Comparison of ENCODE assay signal across 8 cellular contexts in genomic region chr1:33460947-33461629, GRCh38. TPM values are rescaled to one million over a fixed set of nuclear protein-coding genes. Genes with fewer than 3 reads are reported as not detected.
DNase-seq lines count a peak whose midpoint lies in the region; ATAC-seq, FAIRE-seq and TF ChIP-seq lines count a peak whose summit lies in the region.

No MANE protein-coding gene starts in this region.

- H3K9me1 ChIP-seq in K562 (ENCODE audit: control insufficient read depth, insufficient read depth, low read length), result no peaks in the 10 kb centered on the region

- H3K27ac Mint-ChIP-seq in activated CD8-positive, alpha-beta T cell treated with anti-CD3 and anti-CD28 coated beads for 36 hours, result no peak overlapping the region

- TF ChIP-seq POLR2A in K562 (conservative IDR thresholded peaks at IDR 0.05) (no peak), sigmoid colon (IDR thresholded peaks at IDR 0.05) (no peak)

- no peak overlapping the region for H3K4me3 Mint-ChIP-seq in activated CD8-positive, alpha-beta T cell treated with anti-CD3 and anti-CD28 coated beads for 36 hours

- TF ChIP-seq CTCF in K562 (IDR thresholded peaks at IDR 0.05 in 2 of 3, conservative IDR thresholded peaks at IDR 0.05 in 1 of 3; ENCODE audit: insufficient read depth in 2 of 3, low read depth in 1 of 3, low read length in 3 of 3), result no peak
- no peak for TF ChIP-seq CTCF in sigmoid colon (IDR thresholded peaks at IDR 0.05)
- TF ChIP-seq CTCF in activated CD8-positive, alpha-beta T cell treated with anti-CD3 and anti-CD28 coated beads for 36 hours (IDR thresholded peaks at IDR 0.05), result no peak

- POLR2A ChIA-PET in K562 (lab: Yijun Ruan, JAX), result interaction anchor here (1.3 kb wide), 1 partner anchor 11 kb away, joined by 3 read pairs; no protein-coding TSS in a partner anchor
- POLR2A ChIA-PET in activated CD8-positive, alpha-beta T cell treated with anti-CD3 and anti-CD28 coated beads for 36 hours (lab: Charles Lee), result no interaction called here

- H3K9ac ChIP-seq in K562 (ENCODE audit: insufficient read depth in 1 of 2, low read depth in 2 of 2, low read length in 2 of 2), result no peak overlapping the region

- BruUV-seq in K562 (replicated peaks; lab: Mats Ljungman, UMichigan), result no TSS peak

- no peak for TF ChIP-seq EP300 in K562 (IDR thresholded peaks at IDR 0.05; ENCODE audit: low read length)
- TF ChIP-seq EP300 in sigmoid colon (IDR thresholded peaks at IDR 0.05), result no peak

- CTCF ChIA-PET in K562 (lab: Yijun Ruan, JAX; ENCODE audit: low intra/inter-chr PET ratio), result no interaction called here
- CTCF ChIA-PET in activated CD8-positive, alpha-beta T cell treated with anti-CD3 and anti-CD28 coated beads for 36 hours (lab: Charles Lee), result interaction anchor here (1.6 kb wide), 1 partner anchor 11 kb away, joined by 7 read pairs; the partner anchor contains the start of gene ZSCAN20

- DNase-seq in K562 (ENCODE audit: extremely low read depth in 1 of 4, low spot score in 3 of 4) (no peak), sigmoid colon (peak; percentile 77), EL (no peak), HCEC 1CT (no peak)
- no peak for DNase-seq in activated CD8-positive, alpha-beta T cell treated with anti-CD3 and anti-CD28 coated beads for 36 hours
- no peak for DNase-seq in stimulated activated CD4-positive, alpha-beta T cell treated with anti-CD3 and anti-CD28 coated beads, Interleukin-4, amount 100 ng/mL, for 1 hour

- ATAC-seq in GM19035 (IDR thresholded peaks at IDR 0.05; ENCODE audit: unreplicated experiment) (peak; percentile 69), HG03103 (IDR thresholded peaks at IDR 0.05; ENCODE audit: low read depth, unreplicated experiment) (peak; percentile 62), K562 (no peak)
- ATAC-seq in activated CD8-positive, alpha-beta T cell treated with anti-CD3 and anti-CD28 coated beads for 36 hours, result no peak

- FAIRE-seq in K562 (lab: Jason Lieb, UNC), result no peak

- no peaks in the 10 kb centered on the region for H3K36me3 ChIP-seq in K562 (ENCODE audit: control insufficient read depth, insufficient read depth, low read length)
- H3K36me3 ChIP-seq in sigmoid colon, result no peaks in the 10 kb centered on the region

- H3K4me3 ChIP-seq in K562 (no peak overlapping the region), sigmoid colon (no peak overlapping the region)

- H3K27me3 Mint-ChIP-seq in activated CD8-positive, alpha-beta T cell treated with anti-CD3 and anti-CD28 coated beads for 36 hours, result peaks cover 2% of the 10 kb centered on the region

- H3K36me3 Mint-ChIP-seq in activated CD8-positive, alpha-beta T cell treated with anti-CD3 and anti-CD28 coated beads for 36 hours (ENCODE audit: low read depth), result no peaks in the 10 kb centered on the region

- in situ Hi-C loops in K562 (cut with MboI), result no loop called here

- H3K27ac ChIP-seq in K562 (ENCODE audit: extremely low read depth, low read depth, low read length), result no peak overlapping the region
- peak overlapping the region; percentile 71 to 91 (median 81) for H3K27ac ChIP-seq in sigmoid colon

- no peaks in the 10 kb centered on the region for H3K79me2 ChIP-seq in K562 (ENCODE audit: control insufficient read depth, insufficient read depth, low read length)

- no peaks in the 10 kb centered on the region for H3K4me1 Mint-ChIP-seq in activated CD8-positive, alpha-beta T cell treated with anti-CD3 and anti-CD28 coated beads for 36 hours (ENCODE audit: low read depth)

- H3K9me3 ChIP-seq in K562 (replicated peaks; ENCODE audit: control insufficient read depth, insufficient read depth, low read depth, low read length), result no peaks in the 10 kb centered on the region
- H3K9me3 ChIP-seq in sigmoid colon, result no peaks in the 10 kb centered on the region

- no peak overlapping the region for H2AFZ ChIP-seq in K562 (ENCODE audit: low read depth, low read length)

- WGBS in K562 (ENCODE audit: insufficient coverage, low coverage, missing lambda C conversion rate), result 0% methylated on average over 4 of the region's 4 CpGs
- WGBS in sigmoid colon, 2 donors, result 52 to 83% methylated on average over 4 of the region's 4 CpGs

- H3K27me3 ChIP-seq in K562 (ENCODE audit: control insufficient read depth in 2 of 2, insufficient read depth in 2 of 2, low read length in 2 of 2), result peaks cover 10 to 28% of the 10 kb centered on the region in 2 experiments; a peak in 4 of 5 replicates
- H3K27me3 ChIP-seq in sigmoid colon, result no peaks in the 10 kb centered on the region

- no peak overlapping the region for H3K4me2 ChIP-seq in K562 (ENCODE audit: insufficient read depth, low read length)

- no peak for TF ChIP-seq RAD21 in K562 (CRISPR knock-in tag; conservative IDR thresholded peaks at IDR 0.05 in 1 of 2, IDR thresholded peaks at IDR 0.05 in 1 of 2)

- intact Hi-C loops in K562 (cut with micrococcal nuclease), result no loop called here
- intact Hi-C loops in sigmoid colon (cut with DNase I), result loop anchor here (10.0 kb wide), 1 partner anchor 236 kb away; no protein-coding TSS in a partner anchor
- intact Hi-C loops in activated CD8-positive, alpha-beta T cell treated with anti-CD3 and anti-CD28 coated beads for 36 hours (cut with micrococcal nuclease), result no loop called here

- H3K9me3 Mint-ChIP-seq in activated CD8-positive, alpha-beta T cell treated with anti-CD3 and anti-CD28 coated beads for 36 hours, result no peaks in the 10 kb centered on the region

- H4K20me1 ChIP-seq in K562 (replicated peaks; ENCODE audit: control insufficient read depth, insufficient read depth, low read length), result no peaks in the 10 kb centered on the region; the same call in 1 of the 2 replicates

- H3K4me1 ChIP-seq in K562 (replicated peaks in 1 of 2; ENCODE audit: control insufficient read depth in 2 of 2, insufficient read depth in 2 of 2, low read length in 2 of 2) (peaks cover 0 to 3% of the 10 kb centered on the region in 2 experiments; a peak in 1 of 5 replicates), sigmoid colon (peaks cover 0 to 68% (median 53%) of the 10 kb centered on the region in 4 donors)

RNA-seq across cellular contexts. Expression of gene ZSCAN20, which starts 11.4 kb away (rescaled TPM):
- 3.8 and 4.1 TPM in 2 replicates for total RNA-seq in K562 (2011; cell fraction: chromatin; rRNA removed; ENCODE audit: low replicate concordance)
- 2.5 and 4.3 TPM in 2 replicates for total RNA-seq in K562 (2011; cell fraction: nucleolus; rRNA removed)
- 2.8 and 2.9 TPM in 2 replicates for total RNA-seq in K562 (2011; cell fraction: nucleoplasm; rRNA removed)
- 2.2 and 2.5 TPM in 2 replicates for total RNA-seq in K562 (2014; rRNA removed)
- total RNA-seq in K562 (2014; rRNA removed; fragmentation: Illumina TruSeq; extraction: Trizol), result 2.8 and 3.0 TPM in 2 replicates
- 3.3 and 3.6 TPM in 2 replicates for total RNA-seq in K562 (2015; rRNA removed; fragmentation: Illumina TruSeq; extraction: Trizol)
- 2.5 and 2.6 TPM in 2 replicates for total RNA-seq in K562 (2021)
- 0.80 and 1.7 TPM in 2 replicates for polyA plus RNA-seq in K562 (2011; rRNA removed)
- polyA plus RNA-seq in K562 (2011; cell fraction: cytosol; rRNA removed), result 0.38 and 0.75 TPM in 2 replicates
- 1.0 and 1.9 TPM in 2 replicates for polyA plus RNA-seq in K562 (2011; cell fraction: nucleus; rRNA removed)
- 1.8 and 1.9 TPM in 2 replicates for polyA plus RNA-seq in K562 (2012)
- polyA plus RNA-seq in K562 (2014; fragmentation: Illumina TruSeq; extraction: Trizol), result 2.0 TPM in 2 replicates
- polyA plus RNA-seq in K562 (2014; fragmentation: Nextera tagmentation; extraction: Ambion mirVana), result under 1 TPM; 0.36 to 0.58 TPM
- 1.4 and 1.8 TPM in 2 replicates for polyA plus RNA-seq in K562 (2014; rRNA removed)
- 1.4 and 2.5 TPM in 2 replicates for polyA minus RNA-seq in K562 (2011; rRNA and poly(A)+ RNA removed)
- polyA minus RNA-seq in K562 (2011; cell fraction: cytosol; rRNA and poly(A)+ RNA removed), result 0.76 and 1.6 TPM in 2 replicates
- polyA minus RNA-seq in K562 (2011; cell fraction: nucleus; rRNA and poly(A)+ RNA removed), result 2.4 and 2.6 TPM in 2 replicates
- 1 to 10 TPM; 5.8 to 8.2 (median 6.8) TPM for total RNA-seq in sigmoid colon
- polyA plus RNA-seq in sigmoid colon, result 1 to 10 TPM in 2 of 3 donors, under 1 TPM in 1; 0.69 to 2.1 (median 1.8) TPM
- total RNA-seq in activated CD8-positive, alpha-beta T cell treated with anti-CD3 and anti-CD28 coated beads for 36 hours, result 1 to 10 TPM; 2.6 to 3.2 TPM

RNA-seq across cellular contexts. Expression of gene PHC2, which starts 30.2 kb away (rescaled TPM):
- 6.6 and 20.6 TPM in 2 replicates for total RNA-seq in K562 (2011; cell fraction: chromatin; rRNA removed; ENCODE audit: low replicate concordance)
- 11.1 and 17.3 TPM in 2 replicates for total RNA-seq in K562 (2011; cell fraction: nucleolus; rRNA removed)
- 12.2 and 18.6 TPM in 2 replicates for total RNA-seq in K562 (2011; cell fraction: nucleoplasm; rRNA removed)
- 43.5 and 57.7 TPM in 2 replicates for total RNA-seq in K562 (2014; rRNA removed)
- 27.0 and 29.9 TPM in 2 replicates for total RNA-seq in K562 (2014; rRNA removed; fragmentation: Illumina TruSeq; extraction: Trizol)
- 31.4 and 31.8 TPM in 2 replicates for total RNA-seq in K562 (2015; rRNA removed; fragmentation: Illumina TruSeq; extraction: Trizol)
- 59.9 and 67.6 TPM in 2 replicates for total RNA-seq in K562 (2021)
- 32.4 and 34.6 TPM in 2 replicates for polyA plus RNA-seq in K562 (2011; rRNA removed)
- 40.6 and 53.4 TPM in 2 replicates for polyA plus RNA-seq in K562 (2011; cell fraction: cytosol; rRNA removed)
- 34.0 and 43.0 TPM in 2 replicates for polyA plus RNA-seq in K562 (2011; cell fraction: nucleus; rRNA removed)
- 38.4 and 62.6 TPM in 2 replicates for polyA plus RNA-seq in K562 (2012)
- polyA plus RNA-seq in K562 (2014; fragmentation: Illumina TruSeq; extraction: Trizol), result 57.1 and 63.1 TPM in 2 replicates
- 1 to 10 TPM; 3.1 to 5.8 TPM for polyA plus RNA-seq in K562 (2014; fragmentation: Nextera tagmentation; extraction: Ambion mirVana)
- 41.5 and 44.1 TPM in 2 replicates for polyA plus RNA-seq in K562 (2014; rRNA removed)
- 14.3 and 16.3 TPM in 2 replicates for polyA minus RNA-seq in K562 (2011; rRNA and poly(A)+ RNA removed)
- polyA minus RNA-seq in K562 (2011; cell fraction: cytosol; rRNA and poly(A)+ RNA removed), result 23.4 and 24.0 TPM in 2 replicates
- polyA minus RNA-seq in K562 (2011; cell fraction: nucleus; rRNA and poly(A)+ RNA removed), result 11.0 and 13.1 TPM in 2 replicates
- total RNA-seq in sigmoid colon, result 100 to 1,000 TPM in 3 of 4 donors, 10 to 100 TPM in 1; 96.3 to 199 (median 124) TPM
- 10 to 100 TPM; 56.2 to 96.3 (median 76.3) TPM for polyA plus RNA-seq in sigmoid colon
- 10 to 100 TPM; 26.0 to 28.0 TPM for total RNA-seq in activated CD8-positive, alpha-beta T cell treated with anti-CD3 and anti-CD28 coated beads for 36 hours

Comparison
In these comparisons a context has a peak if more than half of its experiments do, and no peak if none do; other contexts are left out.
1. ATAC-seq: peak in GM19035 (single experiment) and HG03103 (single experiment); none in K562 (single experiment) and activated CD8-positive, alpha-beta T cell treated with anti-CD3 and anti-CD28 coated beads for 36 hours (single experiment).